Comparison of ENCODE assay signal across 27 cellular contexts in the genomic region with DNA sequence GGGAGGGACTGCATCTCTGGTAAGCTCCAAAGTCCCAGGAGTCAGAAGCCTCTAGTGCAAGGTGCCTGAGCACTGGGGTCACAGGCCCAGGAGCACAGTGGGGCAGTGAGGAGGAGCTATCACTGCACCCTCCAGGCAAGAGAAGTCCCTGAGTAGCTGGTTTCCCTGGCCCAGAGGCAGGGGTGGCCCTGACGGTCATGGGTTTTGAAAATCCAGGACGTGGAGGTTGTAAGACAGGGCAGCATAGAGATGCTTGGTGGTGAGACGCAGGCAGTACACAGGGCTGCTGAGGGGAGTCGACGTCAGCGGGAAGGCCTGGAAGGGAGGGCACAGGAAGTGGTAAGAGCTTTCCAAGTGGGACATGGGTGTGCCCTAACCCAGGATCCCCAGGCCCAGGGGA. TPM values are rescaled to one million over a fixed set of nuclear protein-coding genes. Genes with fewer than 3 reads are reported as not detected.
DNase-seq lines count a peak whose midpoint lies in the region; ATAC-seq, FAIRE-seq and TF ChIP-seq lines count a peak whose summit lies in the region.
"Had no signal": no experiment of that assay in that cellular context is flagged by ENCODE, and none has a peak within 500 bp of the region (broad histone marks: within the 10 kb centered on the region; RNA-seq: fewer than 3 reads in every experiment).

No MANE protein-coding gene starts in this region.

- no peak overlapping the region for H3K4me3 Mint-ChIP-seq in activated CD8-positive, alpha-beta memory T cell treated with anti-CD3 and anti-CD28 coated beads, Interleukin-2, amount 10 ng/mL, durations not matched to agents 7 days and 5 days
- no peak overlapping the region for H3K4me3 Mint-ChIP-seq in CD4-positive, alpha-beta T cell
- H3K4me3 Mint-ChIP-seq: activated T-helper 1 cell treated with anti-CD3 and anti-CD28 coated beads, Interleukin-12 subunit alpha, Interleukin-12 subunit beta, Interleukin-2, Interleukin-4 antibody, amounts not matched to agents 30 ng/mL and 10 ng/mL and 1 ng/mL, durations not matched to agents 14 hours and 24 hours and 36 hours; T-cell had no signal

- DNase-seq in activated CD8-positive, alpha-beta memory T cell treated with anti-CD3 and anti-CD28 coated beads, Interleukin-2, amount 10 ng/mL, durations not matched to agents 7 days and 5 days, result no peak
- DNase-seq in activated CD8-positive, alpha-beta memory T cell treated with anti-CD3 and anti-CD28 coated beads, Interleukin-2, amount 50 U/mL, for 4 hours, result no peak
- DNase-seq in CD4-positive, alpha-beta T cell, result no peak
- no peak for DNase-seq in RWPE1 (ENCODE audit: low spot score)
- DNase-seq in kidney, result peak; percentile 19
- DNase-seq in SW 1271 (lab: John Stamatoyannopoulos, UW), result no peak
- DNase-seq in NOMO-1 treated with dmso at 0.1 percent for 144 hours (lab: John Stamatoyannopoulos, UW; ENCODE audit: unreplicated experiment), result no peak
- DNase-seq in GM20000 (ENCODE audit: low spot score), result no peak
- DNase-seq: activated CD4-positive, CD25-positive, alpha-beta regulatory T cell; gastrocnemius medialis; hippocampal formation; NCI-H1048; NCI-H1694 treated with DMSO at 0.1 percent for 48 hours; NCI-H2171; NCI-H510A treated with DMSO at 0.1 percent for 48 hours; PC-9; SJCRH30; T-cell had no signal

- POLR2A ChIA-PET in CD4-positive, alpha-beta T cell (lab: Charles Lee), result no interaction called here
- POLR2A ChIA-PET in RWPE1 (lab: Yijun Ruan, JAX; ENCODE audit: low non-redundant PET), result no interaction called here

- no peak for ATAC-seq in activated CD8-positive, alpha-beta memory T cell treated with anti-CD3 and anti-CD28 coated beads, Interleukin-2, amount 10 ng/mL, durations not matched to agents 7 days and 5 days
- ATAC-seq in CD4-positive, alpha-beta T cell (ENCODE audit: poor library complexity), result no peak
- ATAC-seq: gastrocnemius medialis, HepG2 had no signal

- H3K4me1 ChIP-seq in kidney (ENCODE audit: control insufficient read depth in 1 of 2, insufficient read depth in 1 of 2, low read depth in 1 of 2, low read length in 2 of 2), result peaks cover 0 to 3% of the 10 kb centered on the region in 2 donors
- H3K4me1 ChIP-seq: A549, breast epithelium, gastrocnemius medialis, suprapubic skin had no signal

- TF ChIP-seq CTCF in CD4-positive, alpha-beta T cell (IDR thresholded peaks at IDR 0.05), result no peak
- TF ChIP-seq CTCF in RWPE1 (conservative IDR thresholded peaks at IDR 0.05; ENCODE audit: low read depth) (no peak), kidney (IDR thresholded peaks at IDR 0.05; ENCODE audit: borderline replicate concordance, extremely low read depth, insufficient read depth) (no peak), GM20000 (IDR thresholded peaks at IDR 0.05; ENCODE audit: extremely low read depth, missing control alignments) (no peak)

- no peak overlapping the region for H3K4me3 ChIP-seq in kidney (ENCODE audit: low read length in 2 of 2)
- H3K4me3 ChIP-seq: A549, breast epithelium, coronary artery, esophagus muscularis mucosa, gastrocnemius medialis, PC-9, SJCRH30, suprapubic skin had no signal

- H3K27ac ChIP-seq in CD4-positive, alpha-beta T cell (ENCODE audit: low read depth, low read length), result no peak overlapping the region
- H3K27ac ChIP-seq in RWPE1, result peak overlapping the region; percentile 1; the same call in 1 of the 2 replicates
- H3K27ac ChIP-seq in kidney (ENCODE audit: low read depth in 2 of 2, low read length in 2 of 2), result no peak overlapping the region
- H3K27ac ChIP-seq: A549, coronary artery, gastrocnemius medialis, PC-9, SJCRH30, suprapubic skin had no signal

- no peak for FAIRE-seq in kidney (lab: Jason Lieb, UNC)
- FAIRE-seq: A549, GM12891, HepG2 had no signal

- H3K36me3 ChIP-seq in kidney (ENCODE audit: control insufficient read depth in 1 of 2, insufficient read depth in 2 of 2, low read length in 2 of 2), result peaks cover 25 to 37% of the 10 kb centered on the region in 2 donors
- H3K36me3 ChIP-seq: breast epithelium had no signal

- intact Hi-C loops in CD4-positive, alpha-beta T cell (cut with DNase I, micrococcal nuclease), result no loop called here
- intact Hi-C loops in kidney (cut with DNase I), result no loop called here

- H3K36me3 Mint-ChIP-seq in activated CD8-positive, alpha-beta memory T cell treated with anti-CD3 and anti-CD28 coated beads, Interleukin-2, amount 10 ng/mL, durations not matched to agents 7 days and 5 days, result peaks cover 13% of the 10 kb centered on the region
- peaks cover 46% of the 10 kb centered on the region for H3K36me3 Mint-ChIP-seq in CD4-positive, alpha-beta T cell (ENCODE audit: low read depth)

- CTCF ChIA-PET in activated CD8-positive, alpha-beta memory T cell treated with anti-CD3 and anti-CD28 coated beads, Interleukin-2, amount 10 ng/mL, durations not matched to agents 7 days and 5 days (lab: Charles Lee), result interaction anchor here (1.1 to 13.8 kb wide), 2 partner anchors 8 to 170 kb away, joined by 5 to 198 read pairs; partner anchors contain the start of gene NPM3
- CTCF ChIA-PET in CD4-positive, alpha-beta T cell (lab: Charles Lee), result no interaction called here
- CTCF ChIA-PET in RWPE1 (lab: Yijun Ruan, JAX), result no interaction called here

- peak overlapping the region; percentile 65 for H3K27ac Mint-ChIP-seq in activated CD8-positive, alpha-beta memory T cell treated with anti-CD3 and anti-CD28 coated beads, Interleukin-2, amount 10 ng/mL, durations not matched to agents 7 days and 5 days
- H3K27ac Mint-ChIP-seq in CD4-positive, alpha-beta T cell, result peak overlapping the region; percentile 53
- H3K27ac Mint-ChIP-seq: progenitor cell of endocrine pancreas had no signal

- H3K4me1 Mint-ChIP-seq in activated CD8-positive, alpha-beta memory T cell treated with anti-CD3 and anti-CD28 coated beads, Interleukin-2, amount 10 ng/mL, durations not matched to agents 7 days and 5 days, result peaks cover 18% of the 10 kb centered on the region
- H3K4me1 Mint-ChIP-seq in CD4-positive, alpha-beta T cell (ENCODE audit: low read depth), result no peaks in the 10 kb centered on the region
- H3K4me1 Mint-ChIP-seq: T-cell had no signal

- no peaks in the 10 kb centered on the region for H3K27me3 ChIP-seq in CD4-positive, alpha-beta T cell (ENCODE audit: control insufficient read depth, insufficient read depth, low read length)
- H3K27me3 ChIP-seq: breast epithelium, esophagus muscularis mucosa, gastrocnemius medialis, SJCRH30, suprapubic skin had no signal

- H3K9me3 Mint-ChIP-seq in activated CD8-positive, alpha-beta memory T cell treated with anti-CD3 and anti-CD28 coated beads, Interleukin-2, amount 10 ng/mL, durations not matched to agents 7 days and 5 days (ENCODE audit: low read depth), result no peaks in the 10 kb centered on the region
- no peaks in the 10 kb centered on the region for H3K9me3 Mint-ChIP-seq in CD4-positive, alpha-beta T cell
- H3K9me3 Mint-ChIP-seq: activated T-helper 1 cell treated with anti-CD3 and anti-CD28 coated beads, Interleukin-12 subunit alpha, Interleukin-12 subunit beta, Interleukin-2, Interleukin-4 antibody, amounts not matched to agents 30 ng/mL and 10 ng/mL and 1 ng/mL, durations not matched to agents 14 hours and 24 hours and 36 hours; T-cell had no signal

- no peaks in the 10 kb centered on the region for H3K9me3 ChIP-seq in CD4-positive, alpha-beta T cell (ENCODE audit: control insufficient read depth, low read length)
- H3K9me3 ChIP-seq in kidney (ENCODE audit: control insufficient read depth in 1 of 2, low read length in 2 of 2), result no peaks in the 10 kb centered on the region
- H3K9me3 ChIP-seq: A549, breast epithelium, esophagus muscularis mucosa, gastrocnemius medialis, SJCRH30, suprapubic skin had no signal

- H3K27me3 Mint-ChIP-seq in activated CD8-positive, alpha-beta memory T cell treated with anti-CD3 and anti-CD28 coated beads, Interleukin-2, amount 10 ng/mL, durations not matched to agents 7 days and 5 days, result no peaks in the 10 kb centered on the region
- no peaks in the 10 kb centered on the region for H3K27me3 Mint-ChIP-seq in CD4-positive, alpha-beta T cell
- H3K27me3 Mint-ChIP-seq: progenitor cell of endocrine pancreas, T-cell had no signal

- no peak overlapping the region for H3K9ac ChIP-seq in kidney (ENCODE audit: low read length in 2 of 2)

RNA-seq across cellular contexts. Expression of gene DPCD, which starts 23.0 kb away (rescaled TPM):
- 1 to 10 TPM; 3.7 to 4.2 TPM for total RNA-seq in activated CD8-positive, alpha-beta memory T cell treated with anti-CD3 and anti-CD28 coated beads, Interleukin-2, amount 10 ng/mL, durations not matched to agents 7 days and 5 days
- under 1 TPM; 0.31 to 0.96 TPM for total RNA-seq in CD4-positive, alpha-beta T cell
- 26.4 TPM for total RNA-seq in kidney
- polyA plus RNA-seq in kidney (ENCODE audit: insufficient read depth, low read depth, low replicate concordance), result 63.1 TPM

RNA-seq across cellular contexts. Expression of gene POLL, which starts 23.0 kb away (rescaled TPM):
- total RNA-seq in activated CD8-positive, alpha-beta memory T cell treated with anti-CD3 and anti-CD28 coated beads, Interleukin-2, amount 10 ng/mL, durations not matched to agents 7 days and 5 days, result 10 to 100 TPM; 30.5 to 34.1 TPM
- 10 to 100 TPM; 23.3 to 24.3 TPM for total RNA-seq in CD4-positive, alpha-beta T cell
- 35.2 TPM for total RNA-seq in kidney
- 27.5 TPM for polyA plus RNA-seq in kidney (ENCODE audit: insufficient read depth, low read depth, low replicate concordance)
